17 cellular contexts compared by ENCODE assay signal in genomic region chr10:86667421-86668181, GRCh38. TPM values are rescaled to one million over a fixed set of nuclear protein-coding genes. Genes with fewer than 3 reads are reported as not detected.
DNase-seq lines count a peak whose midpoint lies in the region; ATAC-seq and TF ChIP-seq lines count a peak whose summit lies in the region.
"Had no signal": no experiment of that assay in that cellular context is flagged by ENCODE, and none has a peak within 500 bp of the region (broad histone marks: within the 10 kb centered on the region; RNA-seq: fewer than 3 reads in every experiment).

No MANE protein-coding gene starts in this region.

- TF ChIP-seq POLR2A in esophagus muscularis mucosa (IDR thresholded peaks at IDR 0.05; ENCODE audit: low read depth) (no peak), testis (IDR thresholded peaks at IDR 0.05) (no peak)

- TF ChIP-seq CTCF in esophagus muscularis mucosa (IDR thresholded peaks at IDR 0.05) = no peak
- no peak for TF ChIP-seq CTCF in testis (IDR thresholded peaks at IDR 0.05)
- no peak for TF ChIP-seq CTCF in endothelial cell (IDR thresholded peaks at IDR 0.05; ENCODE audit: unreplicated experiment)

- 67% methylated on average over 10 of the region's 10 CpGs for WGBS in esophagus muscularis mucosa
- WGBS in testis, 2 donors = 72 to 79% methylated on average over 6 to 10 of the region's 10 CpGs

- H3K27ac Mint-ChIP-seq in endothelial cell (ENCODE audit: unreplicated experiment) = no peak overlapping the region
- H3K27ac Mint-ChIP-seq: activated naive CD8-positive, alpha-beta T cell treated with anti-CD3 and anti-CD28 coated beads for 36 hours; stimulated activated effector memory CD8-positive, alpha-beta T cell treated with anti-CD3 and anti-CD28 coated beads, Interleukin-12 subunit alpha, Interleukin-12 subunit beta, amount 100 ng/mL, for 72 hours had no signal

- H3K4me3 ChIP-seq in esophagus muscularis mucosa (peak overlapping the region; percentile 49 to 60 (median 54)), testis (no peak overlapping the region)
- H3K4me3 ChIP-seq: SJSA1 had no signal

- H3K27ac ChIP-seq in esophagus muscularis mucosa (replicated peaks in 1 of 4) (peak overlapping the region; percentile 86 to 94 (median 92)), testis (peak overlapping the region; percentile 31 to 36)
- H3K27ac ChIP-seq: SJSA1 had no signal

- H3K9me3 Mint-ChIP-seq in endothelial cell (ENCODE audit: unreplicated experiment) = no peaks in the 10 kb centered on the region
- H3K9me3 Mint-ChIP-seq: activated naive CD8-positive, alpha-beta T cell treated with anti-CD3 and anti-CD28 coated beads for 36 hours; activated T-cell treated with anti-CD3 and anti-CD28 coated beads, Interleukin-2, amount 50 U/mL, for 4 hours; central memory CD8-positive, alpha-beta T cell; stimulated activated effector memory CD8-positive, alpha-beta T cell treated with anti-CD3 and anti-CD28 coated beads, Interleukin-12 subunit alpha, Interleukin-12 subunit beta, amount 100 ng/mL, for 72 hours had no signal

- peak; percentile 66 for DNase-seq in NCI-H69 (lab: John Stamatoyannopoulos, UW)
- DNase-seq in esophagus muscularis mucosa (ENCODE audit: extremely low spot score) = no peak
- DNase-seq in myocyte (ENCODE audit: low read depth) = peak; percentile 37
- no peak for DNase-seq in testis
- no peak for DNase-seq in activated CD4-positive, alpha-beta T cell treated with anti-CD3 and anti-CD28 coated beads for 1 hour
- DNase-seq in endothelial cell (ENCODE audit: low spot score) = no peak
- no peak for DNase-seq in SKM-1 treated with dmso at 0.1 percent for 144 hours (lab: John Stamatoyannopoulos, UW; ENCODE audit: unreplicated experiment)
- DNase-seq: activated CD4-positive, alpha-beta T cell treated with anti-CD3 and anti-CD28 coated beads, Interleukin-2, amount 50 U/mL, for 1 hour; activated naive CD8-positive, alpha-beta T cell treated with anti-CD3 and anti-CD28 coated beads for 36 hours; activated T-cell treated with anti-CD3 and anti-CD28 coated beads, Interleukin-2, amount 50 U/mL, for 4 hours; Kasumi-1; NCI-H226 had no signal

- H3K27me3 ChIP-seq in esophagus muscularis mucosa = no peaks in the 10 kb centered on the region
- no peaks in the 10 kb centered on the region for H3K27me3 ChIP-seq in testis
- H3K27me3 ChIP-seq: SJSA1 had no signal

- no peak overlapping the region for H3K4me3 Mint-ChIP-seq in endothelial cell (ENCODE audit: unreplicated experiment)
- H3K4me3 Mint-ChIP-seq: activated naive CD8-positive, alpha-beta T cell treated with anti-CD3 and anti-CD28 coated beads for 36 hours; activated T-cell treated with anti-CD3 and anti-CD28 coated beads, Interleukin-2, amount 50 U/mL, for 4 hours; central memory CD8-positive, alpha-beta T cell; stimulated activated effector memory CD8-positive, alpha-beta T cell treated with anti-CD3 and anti-CD28 coated beads, Interleukin-12 subunit alpha, Interleukin-12 subunit beta, amount 100 ng/mL, for 72 hours had no signal

- no peak for TF ChIP-seq EP300 in esophagus muscularis mucosa (IDR thresholded peaks at IDR 0.05)

- intact Hi-C loops in esophagus muscularis mucosa (cut with DNase I) = no loop called here
- intact Hi-C loops in testis (cut with DNase I; ENCODE audit: low total_unique reads) = no loop called here

- H3K36me3 ChIP-seq in esophagus muscularis mucosa (peaks cover 0 to 28% (median 0%) of the 10 kb centered on the region in 4 donors), testis (ENCODE audit: low read depth, missing control alignments) (no peaks in the 10 kb centered on the region)
- H3K36me3 ChIP-seq: SJSA1 had no signal

- peaks cover 17% of the 10 kb centered on the region for H3K4me1 Mint-ChIP-seq in endothelial cell (ENCODE audit: unreplicated experiment)
- H3K4me1 Mint-ChIP-seq: activated naive CD8-positive, alpha-beta T cell treated with anti-CD3 and anti-CD28 coated beads for 36 hours; central memory CD8-positive, alpha-beta T cell; stimulated activated effector memory CD8-positive, alpha-beta T cell treated with anti-CD3 and anti-CD28 coated beads, Interleukin-12 subunit alpha, Interleukin-12 subunit beta, amount 100 ng/mL, for 72 hours had no signal

- ATAC-seq in HG02973 (IDR thresholded peaks at IDR 0.05; ENCODE audit: unreplicated experiment) = no peak
- ATAC-seq: activated T-cell treated with anti-CD3 and anti-CD28 coated beads, Interleukin-2, amount 50 U/mL, for 4 hours; stimulated activated effector memory CD8-positive, alpha-beta T cell treated with anti-CD3 and anti-CD28 coated beads, Interleukin-12 subunit alpha, Interleukin-12 subunit beta, amount 100 ng/mL, for 72 hours had no signal

- no peaks in the 10 kb centered on the region for H3K36me3 Mint-ChIP-seq in endothelial cell (ENCODE audit: low read depth, unreplicated experiment)
- H3K36me3 Mint-ChIP-seq: activated naive CD8-positive, alpha-beta T cell treated with anti-CD3 and anti-CD28 coated beads for 36 hours; stimulated activated effector memory CD8-positive, alpha-beta T cell treated with anti-CD3 and anti-CD28 coated beads, Interleukin-12 subunit alpha, Interleukin-12 subunit beta, amount 100 ng/mL, for 72 hours had no signal

- H3K27me3 Mint-ChIP-seq in endothelial cell (ENCODE audit: unreplicated experiment) = peaks cover 18% of the 10 kb centered on the region
- H3K27me3 Mint-ChIP-seq: activated naive CD8-positive, alpha-beta T cell treated with anti-CD3 and anti-CD28 coated beads for 36 hours; central memory CD8-positive, alpha-beta T cell had no signal

- H3K4me1 ChIP-seq in esophagus muscularis mucosa = peaks cover 51 to 83% (median 82%) of the 10 kb centered on the region in 4 donors
- peaks cover 55% of the 10 kb centered on the region for H3K4me1 ChIP-seq in testis

- H3K9me3 ChIP-seq in esophagus muscularis mucosa = no peaks in the 10 kb centered on the region
- no peaks in the 10 kb centered on the region for H3K9me3 ChIP-seq in testis
- H3K9me3 ChIP-seq: SJSA1 had no signal

RNA-seq across cellular contexts. Expression of gene LDB3, which starts 0.7 kb away (rescaled TPM):
- 10 to 100 TPM; 12.6 to 42.3 (median 21.6) TPM for total RNA-seq in esophagus muscularis mucosa
- 107 and 137 TPM in 2 replicates for total RNA-seq in myocyte
- 62.2 TPM for polyA plus RNA-seq in myocyte (2012)
- 1 to 10 TPM; 2.7 to 3.6 TPM for total RNA-seq in testis
- 20.3 TPM for polyA plus RNA-seq in testis (ENCODE audit: insufficient read depth, low read depth, low replicate concordance)
- total RNA-seq in endothelial cell (ENCODE audit: unreplicated experiment) = 0.36 TPM

RNA-seq across cellular contexts. Expression of gene OPN4, which starts 13.3 kb away (rescaled TPM):
- total RNA-seq in esophagus muscularis mucosa = under 1 TPM in 1 of 4 donors, not detected in 3; 0.32 TPM
- total RNA-seq in myocyte = not detected in 2 replicates
- not detected for polyA plus RNA-seq in myocyte (2012)
- total RNA-seq in testis = under 1 TPM in 1 of 2 donors, not detected in 1; 0.19 TPM
- not detected for polyA plus RNA-seq in testis (ENCODE audit: insufficient read depth, low read depth, low replicate concordance)
- not detected for total RNA-seq in endothelial cell (ENCODE audit: unreplicated experiment)
- total RNA-seq: activated naive CD8-positive, alpha-beta T cell treated with anti-CD3 and anti-CD28 coated beads for 36 hours; activated T-cell treated with anti-CD3 and anti-CD28 coated beads, Interleukin-2, amount 50 U/mL, for 4 hours; mesenteric fat pad; SJSA1 had no signal

Comparison
In these comparisons a context has a peak if more than half of its experiments do, and no peak if none do; other contexts are left out.
1. DNase-seq: peak in NCI-H69 (single experiment) and myocyte (single experiment); none in esophagus muscularis mucosa (single experiment), testis (single experiment), activated CD4-positive, alpha-beta T cell treated with anti-CD3 and anti-CD28 coated beads for 1 hour (single experiment), endothelial cell (single experiment) and SKM-1 treated with dmso at 0.1 percent for 144 hours (single experiment).
2. H3K4me3 ChIP-seq: peak in esophagus muscularis mucosa (4 of 4); none in testis (0 of 2).